In genomic region chr3:119195151-119195476, GRCh38 we compare ENCODE assay signal across 19 cellular contexts. TPM values are rescaled to one million over a fixed set of nuclear protein-coding genes. Genes with fewer than 3 reads are reported as not detected.
DNase-seq lines count a peak whose midpoint lies in the region; ATAC-seq, FAIRE-seq and TF ChIP-seq lines count a peak whose summit lies in the region.
"Had no signal": no experiment of that assay in that cellular context is flagged by ENCODE, and none has a peak within 500 bp of the region (broad histone marks: within the 10 kb centered on the region; RNA-seq: fewer than 3 reads in every experiment).

No MANE protein-coding gene starts in this region.

- no peak overlapping the region; the same call in 1 of the 2 replicates for H3K27ac ChIP-seq in ACC112 (ENCODE audit: low read depth, low read length)
- H3K27ac ChIP-seq in SJSA1: peak overlapping the region; percentile 59
- H3K27ac ChIP-seq: BLaER1 treated with 17β-estradiol and CSF1 and Interleukin-3, amounts not matched to agents 10 nM and 100 nM; HL-60 had no signal

- TF ChIP-seq POLR2A in H54 (IDR thresholded peaks at IDR 0.05; ENCODE audit: low read depth, low read length): no peak

- H3K27me3 Mint-ChIP-seq in natural killer cell (ENCODE audit: low read depth in 2 of 2): no peaks in the 10 kb centered on the region

- no peaks in the 10 kb centered on the region for H3K9me3 ChIP-seq in SJSA1 (replicated peaks)
- H3K9me3 ChIP-seq: BLaER1 treated with 17β-estradiol and CSF1 and Interleukin-3, amounts not matched to agents 10 nM and 100 nM; HAP-1 had no signal

- H2AFZ ChIP-seq in ACC112 (ENCODE audit: low read length, unreplicated experiment): no peak overlapping the region
- H2AFZ ChIP-seq: GM23338 had no signal

- no peak overlapping the region for H3K27ac Mint-ChIP-seq in natural killer cell
- H3K27ac Mint-ChIP-seq: CD4-positive, alpha-beta T cell; GM23338 had no signal

- H3K36me3 ChIP-seq in ACC112 (ENCODE audit: insufficient read depth, low read length) (no peaks in the 10 kb centered on the region), SJSA1 (no peaks in the 10 kb centered on the region)
- H3K36me3 ChIP-seq: BLaER1 treated with 17β-estradiol and CSF1 and Interleukin-3, amounts not matched to agents 10 nM and 100 nM; HAP-1 had no signal

- ATAC-seq in natural killer cell (no peak), HG02884 (IDR thresholded peaks at IDR 0.05; ENCODE audit: unreplicated experiment) (no peak)
- ATAC-seq: GM23338 had no signal

- DNase-seq in H54 (ENCODE audit: insufficient read length, low spot score) (no peak), SJSA1 (ENCODE audit: low read depth in 1 of 2, low spot score in 2 of 2) (no peak), islet precursor cell (peak; percentile 20), natural killer cell (no peak), NOMO-1 treated with dmso at 0.1 percent for 144 hours (lab: John Stamatoyannopoulos, UW; ENCODE audit: unreplicated experiment) (no peak), HTR-8/SVneo (ENCODE audit: insufficient read length, low spot score) (no peak)
- DNase-seq: AML-193; Calu3; CD4-positive, alpha-beta T cell; DMS 273 treated with DMSO at 0.1 percent for 48 hours; KBM-7 had no signal

- H3K27me3 ChIP-seq in ACC112 (ENCODE audit: insufficient read depth, low read length): no peaks in the 10 kb centered on the region
- H3K27me3 ChIP-seq in SJSA1 (replicated peaks): no peaks in the 10 kb centered on the region; the same call in 1 of the 2 replicates
- H3K27me3 ChIP-seq: BLaER1 treated with 17β-estradiol and CSF1 and Interleukin-3, amounts not matched to agents 10 nM and 100 nM had no signal

- H3K4me1 ChIP-seq in ACC112 (ENCODE audit: control insufficient read depth, insufficient read depth, low read length, unreplicated experiment) (peaks cover 24% of the 10 kb centered on the region), SJSA1 (replicated peaks) (peaks cover 23% of the 10 kb centered on the region)
- H3K4me1 ChIP-seq: BLaER1 treated with 17β-estradiol and CSF1 and Interleukin-3, amounts not matched to agents 10 nM and 100 nM; HAP-1 had no signal

- no peaks in the 10 kb centered on the region for H3K79me2 ChIP-seq in ACC112 (ENCODE audit: control insufficient read depth, insufficient read depth, low read length, unreplicated experiment)

- H3K4me1 Mint-ChIP-seq in natural killer cell: no peaks in the 10 kb centered on the region

- intact Hi-C loops in natural killer cell (cut with micrococcal nuclease): no loop called here

- H3K36me3 Mint-ChIP-seq in natural killer cell: no peaks in the 10 kb centered on the region

- peak overlapping the region; percentile 15; the same call in 1 of the 2 replicates for H3K4me3 ChIP-seq in ACC112 (ENCODE audit: low read depth, low read length)
- H3K4me3 ChIP-seq in SJSA1: no peak overlapping the region
- H3K4me3 ChIP-seq: BLaER1 treated with 17β-estradiol and CSF1 and Interleukin-3, amounts not matched to agents 10 nM and 100 nM; GM23338; HAP-1 had no signal

- H3K9me3 Mint-ChIP-seq in natural killer cell: no peaks in the 10 kb centered on the region
- H3K9me3 Mint-ChIP-seq: CD4-positive, alpha-beta T cell; GM23338 had no signal

- peak; percentile 48 for FAIRE-seq in H54 (lab: Jason Lieb, UNC)
- no peak for FAIRE-seq in HTR-8/SVneo (lab: Jason Lieb, UNC)
- FAIRE-seq: A204.1 had no signal

- no peak overlapping the region for H3K4me3 Mint-ChIP-seq in natural killer cell
- H3K4me3 Mint-ChIP-seq: CD4-positive, alpha-beta T cell; GM23338 had no signal

- TF ChIP-seq CTCF in natural killer cell (IDR thresholded peaks at IDR 0.05): no peak

RNA-seq across cellular contexts. Expression of gene UPK1B, which starts 21.7 kb away (rescaled TPM):
- 0.18 TPM in 1 of 2 replicates, not detected in the other for total RNA-seq in SJSA1 (2014; rRNA removed; shearing (Covaris generic))
- total RNA-seq in natural killer cell: not detected
- total RNA-seq: CD4-positive, alpha-beta T cell; Daoy had no signal

RNA-seq across cellular contexts. Expression of gene B4GALT4, which starts 45.6 kb away (rescaled TPM):
- total RNA-seq in SJSA1 (2014; rRNA removed; shearing (Covaris generic)): 25.8 and 25.9 TPM in 2 replicates
- total RNA-seq in natural killer cell: 10 to 100 TPM; 35.1 to 54.1 (median 48.8) TPM

RNA-seq across cellular contexts. Expression of gene TEX55, which starts 49.1 kb away (rescaled TPM):
- total RNA-seq in SJSA1 (2014; rRNA removed; shearing (Covaris generic)): not detected in 2 replicates
- total RNA-seq in natural killer cell: not detected
- total RNA-seq: Calu3; CD4-positive, alpha-beta T cell; Daoy had no signal
